In the genomic region with DNA sequence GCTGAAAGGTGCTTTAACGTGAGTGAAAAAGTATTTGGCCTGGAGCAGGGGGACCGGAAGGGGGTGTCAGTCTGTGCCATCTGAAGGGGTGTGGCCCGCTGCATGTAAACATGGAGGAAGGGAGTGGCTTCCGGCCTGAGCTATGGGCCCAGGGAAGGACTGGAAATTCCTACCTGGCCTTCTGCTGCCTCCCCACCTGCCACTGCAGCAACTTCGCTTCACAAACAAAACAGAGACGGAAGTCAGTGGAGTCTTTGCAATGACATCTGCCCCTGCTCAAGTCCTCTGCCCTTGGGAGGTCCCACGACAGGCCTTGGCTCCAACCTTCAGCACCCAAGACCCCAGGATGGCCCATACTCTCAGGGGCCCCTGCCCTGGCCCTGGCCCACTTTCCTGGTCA, we compare ENCODE assay signal across 22 cellular contexts. TPM values are rescaled to one million over a fixed set of nuclear protein-coding genes. Genes with fewer than 3 reads are reported as not detected.
DNase-seq lines count a peak whose midpoint lies in the region; ATAC-seq, FAIRE-seq and TF ChIP-seq lines count a peak whose summit lies in the region.
"Had no signal": no experiment of that assay in that cellular context is flagged by ENCODE, and none has a peak within 500 bp of the region (broad histone marks: within the 10 kb centered on the region; RNA-seq: fewer than 3 reads in every experiment).

No MANE protein-coding gene starts in this region.

- peaks cover 18% of the 10 kb centered on the region for H4K20me1 ChIP-seq in K562 (replicated peaks; ENCODE audit: control insufficient read depth, insufficient read depth, low read length)

- no peak for TF ChIP-seq CTCF in K562 (IDR thresholded peaks at IDR 0.05 in 2 of 3, conservative IDR thresholded peaks at IDR 0.05 in 1 of 3; ENCODE audit: insufficient read depth in 2 of 3, low read depth in 1 of 3, low read length in 3 of 3)
- no peak for TF ChIP-seq CTCF in upper lobe of right lung (IDR thresholded peaks at IDR 0.05)

- H3K9me3 ChIP-seq in K562 (replicated peaks; ENCODE audit: control insufficient read depth, insufficient read depth, low read depth, low read length) (no peaks in the 10 kb centered on the region), upper lobe of right lung (no peaks in the 10 kb centered on the region)

- H3K79me2 ChIP-seq in K562 (ENCODE audit: control insufficient read depth, insufficient read depth, low read length), result no peaks in the 10 kb centered on the region

- FAIRE-seq in K562 (lab: Jason Lieb, UNC), result no peak
- FAIRE-seq: endometrium, G401.6 had no signal

- in situ Hi-C loops in K562 (cut with MboI), result no loop called here

- WGBS in K562 (ENCODE audit: insufficient coverage, low coverage, missing lambda C conversion rate), result 17% methylated on average over 7 of the region's 7 CpGs

- DNase-seq in DMS53 (lab: John Stamatoyannopoulos, UW), result peak; percentile 54
- DNase-seq in DMS53 treated with DMSO at 0.1 percent for 48 hours (lab: John Stamatoyannopoulos, UW; ENCODE audit: unreplicated experiment), result no peak
- DNase-seq in K562 (ENCODE audit: extremely low read depth in 1 of 4, low spot score in 3 of 4), result peak in 3 of 4 experiments; percentile 24 to 52 (median 47)
- DNase-seq in left colon, result peak; percentile 65 to 80
- no peak for DNase-seq in upper lobe of right lung
- DNase-seq in GF-D8 (lab: John Stamatoyannopoulos, UW), result no peak
- no peak for DNase-seq in hypothalamus (lab: John Stamatoyannopoulos, UW)
- DNase-seq: activated CD4-positive, alpha-beta T cell treated with anti-CD3 and anti-CD28 coated beads, Interleukin-2, amount 50 U/mL, for 1 hour; anterior cingulate cortex; CD4-positive, CD25-positive, alpha-beta regulatory T cell; MV-4-11; naive thymus-derived CD8-positive, alpha-beta T cell; SHP77; stimulated activated CD4-positive, alpha-beta T cell treated with anti-CD3 and anti-CD28 coated beads, Interleukin-12 subunit alpha, Interleukin-12 subunit beta, amount 100 ng/mL, for 4 hours; stimulated activated CD4-positive, alpha-beta T cell treated with anti-CD3 and anti-CD28 coated beads, Interleukin-4, amount 100 ng/mL, for 24 hours; stimulated activated naive B cell treated with anti-CD40 and anti-IgM and Interleukin-4, amounts not matched to agents 10 μg/mL and 1 μg/mL and 100 μg/mL, for 72 hours; T1000 had no signal

- H3K4me2 ChIP-seq in K562 (ENCODE audit: insufficient read depth, low read length), result no peak overlapping the region

- intact Hi-C loops in K562 (cut with micrococcal nuclease) (no loop called here), left colon (cut with DNase I, micrococcal nuclease) (no loop called here), upper lobe of right lung (cut with DNase I) (no loop called here)

- POLR2A ChIA-PET in K562 (lab: Yijun Ruan, JAX), result interaction anchor here (1.0 to 2.1 kb wide), 5 partner anchors 8 to 29 kb away, joined by 3 to 5 read pairs (median 5); no protein-coding TSS in a partner anchor

- H3K36me3 ChIP-seq in K562 (ENCODE audit: control insufficient read depth, insufficient read depth, low read length), result no peaks in the 10 kb centered on the region
- no peaks in the 10 kb centered on the region for H3K36me3 ChIP-seq in upper lobe of right lung

- TF ChIP-seq POLR2A in K562 (conservative IDR thresholded peaks at IDR 0.05), result no peak

- peaks cover 0 to 1% of the 10 kb centered on the region in 2 experiments; a peak in 2 of 5 replicates for H3K4me1 ChIP-seq in K562 (replicated peaks in 1 of 2; ENCODE audit: control insufficient read depth in 2 of 2, insufficient read depth in 2 of 2, low read length in 2 of 2)
- H3K4me1 ChIP-seq in upper lobe of right lung, result peaks cover 3% of the 10 kb centered on the region

- H3K4me3 ChIP-seq in K562, result no peak overlapping the region
- no peak overlapping the region for H3K4me3 ChIP-seq in upper lobe of right lung

- no TSS peak for BruUV-seq in K562 (replicated peaks; lab: Mats Ljungman, UMichigan)

- CTCF ChIA-PET in K562 (lab: Yijun Ruan, JAX; ENCODE audit: low intra/inter-chr PET ratio), result no interaction called here

- H2AFZ ChIP-seq in K562 (ENCODE audit: low read depth, low read length), result peak overlapping the region; percentile 25; the same call in 1 of the 2 replicates

- no peak overlapping the region for H3K9ac ChIP-seq in K562 (ENCODE audit: insufficient read depth in 1 of 2, low read depth in 2 of 2, low read length in 2 of 2)

- no peak for TF ChIP-seq RAD21 in K562 (CRISPR knock-in tag; conservative IDR thresholded peaks at IDR 0.05 in 1 of 2, IDR thresholded peaks at IDR 0.05 in 1 of 2)

- H3K27ac ChIP-seq in K562 (ENCODE audit: extremely low read depth, low read depth, low read length) (no peak overlapping the region), upper lobe of right lung (no peak overlapping the region)
- H3K27ac ChIP-seq: 22Rv1 had no signal

- H3K9me1 ChIP-seq in K562 (ENCODE audit: control insufficient read depth, insufficient read depth, low read length), result no peaks in the 10 kb centered on the region

- H3K27me3 ChIP-seq in K562 (ENCODE audit: control insufficient read depth in 2 of 2, insufficient read depth in 2 of 2, low read length in 2 of 2), result peaks cover 22 to 37% of the 10 kb centered on the region in 2 experiments; a peak in 4 of 5 replicates
- H3K27me3 ChIP-seq in upper lobe of right lung, result peaks cover 5% of the 10 kb centered on the region

- ATAC-seq in K562 (peak; percentile 81), left colon (peak; percentile 68), upper lobe of right lung (peak; percentile 54), HG03469 (IDR thresholded peaks at IDR 0.05; ENCODE audit: unreplicated experiment) (no peak)
- ATAC-seq: activated T-helper 17 cell treated with anti-CD3 and anti-CD28 coated beads, Interleukin-2, amount 50 U/mL, for 72 hours; naive thymus-derived CD8-positive, alpha-beta T cell; stimulated activated naive B cell treated with anti-CD40 and anti-IgM and Interleukin-4, amounts not matched to agents 10 μg/mL and 1 μg/mL and 100 μg/mL, for 72 hours had no signal

- TF ChIP-seq EP300 in K562 (IDR thresholded peaks at IDR 0.05; ENCODE audit: low read length), result no peak

TF ChIP-seq in K562, 482 proteins besides CTCF, POLR2A, EP300 and RAD21 (continues in another document):
- no peak for TF ChIP-seq ZNF124 (CRISPR knock-in tag; IDR thresholded peaks at IDR 0.05)
- TF ChIP-seq FOXA3 (CRISPR knock-in tag; conservative IDR thresholded peaks at IDR 0.05 in 1 of 2, IDR thresholded peaks at IDR 0.05 in 1 of 2), result peak; percentile 30 to 32; a peak in 1 of 4 replicates
- no peak for TF ChIP-seq ZNF395 (CRISPR knock-in tag; IDR thresholded peaks at IDR 0.05)
- no peak for TF ChIP-seq TEAD2 (tag; IDR thresholded peaks at IDR 0.05)
- TF ChIP-seq PCBP2 (IDR thresholded peaks at IDR 0.05; ENCODE audit: low read depth, low read length, poor library complexity, severe bottlenecking), result no peak
- TF ChIP-seq PKNOX1 (IDR thresholded peaks at IDR 0.05), result peak; percentile 23; the same call in 1 of the 2 replicates
- TF ChIP-seq FOXK2 (conservative IDR thresholded peaks at IDR 0.05 in 1 of 2, IDR thresholded peaks at IDR 0.05 in 1 of 2; ENCODE audit: low read depth in 2 of 2), result peak; percentile 70 to 77; a peak in 3 of 4 replicates
- TF ChIP-seq MTA1 (IDR thresholded peaks at IDR 0.05; ENCODE audit: borderline replicate concordance), result no peak
- TF ChIP-seq TCF3 (CRISPR knock-in tag; IDR thresholded peaks at IDR 0.05), result no peak

RNA-seq across cellular contexts. Expression of gene FOXP4, which starts 28.1 kb away (rescaled TPM):
- 5.5 and 10.3 TPM in 2 replicates for total RNA-seq in K562 (2011; cell fraction: chromatin; rRNA removed; ENCODE audit: low replicate concordance)
- 4.9 and 8.2 TPM in 2 replicates for total RNA-seq in K562 (2011; cell fraction: nucleolus; rRNA removed)
- 5.6 and 10.2 TPM in 2 replicates for total RNA-seq in K562 (2011; cell fraction: nucleoplasm; rRNA removed)
- total RNA-seq in K562 (2014; rRNA removed) (3.4 and 5.9 TPM in 2 replicates), K562 (2014; rRNA removed; fragmentation: Illumina TruSeq; extraction: Trizol) (0.70 and 1.1 TPM in 2 replicates), K562 (2015; rRNA removed; fragmentation: Illumina TruSeq; extraction: Trizol) (2.3 TPM in 2 replicates), K562 (2021) (26.7 and 29.4 TPM in 2 replicates), left colon (10 to 100 TPM; 38.6 to 39.4 TPM), upper lobe of right lung (29.9 TPM)
- polyA plus RNA-seq in K562 (2011; rRNA removed) (1.2 and 2.9 TPM in 2 replicates), K562 (2014; fragmentation: Illumina TruSeq; extraction: Trizol) (5.9 and 13.8 TPM in 2 replicates), K562 (2014; fragmentation: Nextera tagmentation; extraction: Ambion mirVana) (under 1 TPM; 0.11 TPM), K562 (2014; rRNA removed) (6.7 and 7.4 TPM in 2 replicates)
- polyA plus RNA-seq in K562 (2011; cell fraction: cytosol; rRNA removed), result 1.5 and 3.9 TPM in 2 replicates
- 4.4 and 9.6 TPM in 2 replicates for polyA plus RNA-seq in K562 (2011; cell fraction: nucleus; rRNA removed)
- 17.6 and 30.3 TPM in 2 replicates for polyA plus RNA-seq in K562 (2012)
- polyA minus RNA-seq in K562 (2011; rRNA and poly(A)+ RNA removed), result 0.87 and 1.4 TPM in 2 replicates
- 7.2 and 14.0 TPM in 2 replicates for polyA minus RNA-seq in K562 (2011; cell fraction: cytosol; rRNA and poly(A)+ RNA removed)
- polyA minus RNA-seq in K562 (2011; cell fraction: nucleus; rRNA and poly(A)+ RNA removed), result 2.9 and 4.7 TPM in 2 replicates

Comparison
In these comparisons a context has a peak if more than half of its experiments do, and no peak if none do; other contexts are left out.
1. DNase-seq: peak in DMS53 (single experiment), K562 (3 of 4) and left colon (2 of 2); none in DMS53 treated with DMSO at 0.1 percent for 48 hours (single experiment), upper lobe of right lung (single experiment), GF-D8 (single experiment) and hypothalamus (0 of 51).